19 cellular contexts compared by ENCODE assay signal in the genomic region with DNA sequence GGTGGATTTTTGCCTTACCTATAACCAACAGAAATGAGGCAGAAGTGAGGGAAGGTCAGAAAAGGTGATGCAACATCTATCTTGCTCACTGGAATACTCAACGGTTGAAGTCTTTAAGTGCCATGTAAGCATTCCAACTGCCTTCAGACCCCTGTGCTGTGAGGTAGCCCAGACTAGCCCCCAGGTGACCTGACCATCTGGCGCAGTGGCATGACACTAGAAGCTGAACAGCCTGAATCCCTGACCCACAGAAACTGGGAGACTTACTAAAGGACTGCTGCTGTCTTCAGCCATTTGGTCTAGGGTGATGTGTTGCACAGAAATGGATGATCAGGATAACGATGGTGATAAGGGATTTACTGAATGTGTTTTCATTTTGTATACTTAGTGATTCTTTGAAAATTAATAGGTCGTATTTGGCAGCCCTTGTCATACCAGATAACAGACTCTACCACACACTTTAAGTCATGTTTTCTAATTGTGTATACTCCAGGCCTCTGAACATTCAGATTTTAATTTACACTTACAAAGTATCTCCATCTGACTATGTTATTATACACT.
DNase-seq lines count a peak whose midpoint lies in the region; TF ChIP-seq lines count a peak whose summit lies in the region.
"Had no signal": no experiment of that assay in that cellular context is flagged by ENCODE, and none has a peak within 500 bp of the region (broad histone marks: within the 10 kb centered on the region; RNA-seq: fewer than 3 reads in every experiment).

No MANE protein-coding gene starts in this region.

- H3K36me3 Mint-ChIP-seq in chondrocyte (ENCODE audit: low read depth): peaks cover 7% of the 10 kb centered on the region

- peaks cover 8% of the 10 kb centered on the region for H3K4me1 ChIP-seq in prostate gland (replicated peaks)
- H3K4me1 ChIP-seq: Caco-2 had no signal

- peaks cover 23% of the 10 kb centered on the region for H3K4me1 Mint-ChIP-seq in chondrocyte (ENCODE audit: low read depth)

- 73% methylated on average over 4 of the region's 4 CpGs for WGBS in prostate gland

- no peak for TF ChIP-seq POLR2A in prostate gland (IDR thresholded peaks at IDR 0.05)

- H3K4me3 Mint-ChIP-seq in chondrocyte (ENCODE audit: unreplicated experiment): no peak overlapping the region
- H3K4me3 Mint-ChIP-seq: CD4-positive, alpha-beta memory T cell had no signal

- no peaks in the 10 kb centered on the region for H3K36me3 ChIP-seq in prostate gland

- peak overlapping the region; percentile 81 for H3K27ac ChIP-seq in prostate gland

- H3K4me3 ChIP-seq in LNCaP clone FGC (ENCODE audit: low read depth, low read length) (no peak overlapping the region), prostate gland (no peak overlapping the region)
- H3K4me3 ChIP-seq: GM12878 had no signal

- H3K9me3 ChIP-seq in prostate gland: no peaks in the 10 kb centered on the region
- H3K9me3 ChIP-seq: Caco-2 had no signal

- H3K9me3 Mint-ChIP-seq in chondrocyte (ENCODE audit: low read depth): no peaks in the 10 kb centered on the region
- H3K9me3 Mint-ChIP-seq: CD4-positive, alpha-beta memory T cell had no signal

- peak overlapping the region; percentile 37 for H3K27ac Mint-ChIP-seq in chondrocyte (ENCODE audit: unreplicated experiment)
- H3K27ac Mint-ChIP-seq: CD4-positive, alpha-beta memory T cell had no signal

- no peaks in the 10 kb centered on the region for H3K27me3 Mint-ChIP-seq in chondrocyte (ENCODE audit: low read depth)
- H3K27me3 Mint-ChIP-seq: CD4-positive, alpha-beta memory T cell had no signal

- intact Hi-C loops in prostate gland (cut with DNase I): no loop called here

- TF ChIP-seq CTCF in LNCaP clone FGC (IDR thresholded peaks at IDR 0.05; ENCODE audit: control insufficient read depth, extremely low read depth, insufficient read depth) (no peak), chondrocyte (IDR thresholded peaks at IDR 0.05) (no peak), prostate gland (IDR thresholded peaks at IDR 0.05) (no peak)

- no peaks in the 10 kb centered on the region for H3K27me3 ChIP-seq in prostate gland (replicated peaks; ENCODE audit: insufficient read depth)

- DNase-seq in LNCaP clone FGC (ENCODE audit: low read depth): peak; percentile 23
- DNase-seq in SK-N-DZ (ENCODE audit: low spot score): peak; percentile 9
- no peak for DNase-seq in chondrocyte (ENCODE audit: low spot score)
- DNase-seq in prostate gland (ENCODE audit: low spot score): no peak
- no peak for DNase-seq in activated T-cell treated with anti-CD3 and anti-CD28 coated beads, Interleukin-2, amount 50 U/mL, for 48 hours
- DNase-seq in midbrain (lab: John Stamatoyannopoulos, UW): no peak
- DNase-seq in NCI-H748 treated with DMSO at 0.1 percent for 48 hours (lab: John Stamatoyannopoulos, UW): no peak
- DNase-seq in activated gamma-delta T cell treated with Interleukin-2 at 50 U/mL for 16 hours: no peak
- DNase-seq: Caco-2; CD4-positive, alpha-beta memory T cell; DMS 273 treated with DMSO at 0.1 percent for 48 hours; DND-41; H7; KG1; MV-4-11; NCI-H1105 treated with DMSO at 0.1 percent for 48 hours; NCI-H2029 treated with DMSO at 0.1 percent for 48 hours; SIG-M5 had no signal

Comparison
In these comparisons a context has a peak if more than half of its experiments do, and no peak if none do; other contexts are left out.
1. DNase-seq: peak in LNCaP clone FGC (single experiment) and SK-N-DZ (single experiment); none in chondrocyte (single experiment), prostate gland (single experiment), activated T-cell treated with anti-CD3 and anti-CD28 coated beads, Interleukin-2, amount 50 U/mL, for 48 hours (0 of 2), midbrain (single experiment), NCI-H748 treated with DMSO at 0.1 percent for 48 hours (single experiment) and activated gamma-delta T cell treated with Interleukin-2 at 50 U/mL for 16 hours (single experiment).